Comparison of ENCODE assay signal across 2 cellular contexts in genomic region chr14:100691395-100692025, GRCh38.
TF ChIP-seq lines count a peak whose summit lies in the region.

No MANE protein-coding gene starts in this region.

TF ChIP-seq in IMR-90, 13 proteins besides CTCF, POLR2A, EP300 and RAD21:
- TF ChIP-seq FOS (IDR thresholded peaks at IDR 0.05; ENCODE audit: low read depth, low read length) (no peak), MAFK (IDR thresholded peaks at IDR 0.05; ENCODE audit: low read depth, low read length) (no peak), BHLHE40 (IDR thresholded peaks at IDR 0.05; ENCODE audit: low read depth, low read length) (no peak), ELK1 (IDR thresholded peaks at IDR 0.05; ENCODE audit: borderline replicate concordance, low read depth, low read length) (no peak)

TF ChIP-seq in K562, 482 proteins besides CTCF, POLR2A, EP300 and RAD21:
- no peak for TF ChIP-seq CREB3L1 (IDR thresholded peaks at IDR 0.05; ENCODE audit: borderline replicate concordance, low read depth)
- no peak for TF ChIP-seq ZNF584 (CRISPR knock-in tag; IDR thresholded peaks at IDR 0.05; ENCODE audit: low read depth)
- no peak for TF ChIP-seq ATF3 (IDR thresholded peaks at IDR 0.05)
- TF ChIP-seq ATF3 (CRISPR knock-in tag; conservative IDR thresholded peaks at IDR 0.05): no peak
- TF ChIP-seq ZNF280B (CRISPR knock-in tag; IDR thresholded peaks at IDR 0.05): no peak
- no peak for TF ChIP-seq CCNT2 (IDR thresholded peaks at IDR 0.05; ENCODE audit: borderline replicate concordance, extremely low read depth, insufficient read length, low read depth, low read length)
- TF ChIP-seq ATF6 (CRISPR knock-in tag; IDR thresholded peaks at IDR 0.05): no peak
- TF ChIP-seq ZFP36 (IDR thresholded peaks at IDR 0.05; ENCODE audit: low read depth, low read length, partially characterized antibody): peak; percentile 50
